ENCODE assay signal across 16 cellular contexts in genomic region chr3:71372369-71372768, GRCh38.
DNase-seq lines count a peak whose midpoint lies in the region; ATAC-seq and TF ChIP-seq lines count a peak whose summit lies in the region.
"Had no signal": no experiment of that assay in that cellular context is flagged by ENCODE, and none has a peak within 500 bp of the region (broad histone marks: within the 10 kb centered on the region; RNA-seq: fewer than 3 reads in every experiment).

No MANE protein-coding gene starts in this region.

- peak overlapping the region; percentile 20; the same call in 1 of the 2 replicates for H3K4me2 ChIP-seq in OCI-LY1 (ENCODE audit: low read length)
- H3K4me2 ChIP-seq: PC-9 had no signal

- CTCF ChIA-PET in activated CD4-positive, alpha-beta T cell treated with anti-CD3 and anti-CD28 coated beads for 36 hours (lab: Charles Lee): interaction anchor here (0.9 to 1.6 kb wide), 4 partner anchors 8 to 25 kb away, joined by 3 to 8 read pairs (median 6); no protein-coding TSS in a partner anchor
- CTCF ChIA-PET in MCF 10A (lab: Yijun Ruan, JAX): interaction anchor here (0.6 to 1.2 kb wide), 3 partner anchors 26 to 308 kb away, joined by 3 read pairs; no protein-coding TSS in a partner anchor

- no peaks in the 10 kb centered on the region for H3F3A ChIP-seq in OCI-LY1 (ENCODE audit: insufficient read depth, low read length)

- H3K27me3 Mint-ChIP-seq in activated CD4-positive, alpha-beta T cell treated with anti-CD3 and anti-CD28 coated beads for 36 hours: no peaks in the 10 kb centered on the region
- H3K27me3 Mint-ChIP-seq in activated CD4-positive, alpha-beta T cell treated with anti-CD3 and anti-CD28 coated beads, Interleukin-2, amount 10 ng/mL, durations not matched to agents 24 days and 14 days: peaks cover 34% of the 10 kb centered on the region
- H3K27me3 Mint-ChIP-seq in endodermal cell (ENCODE audit: insufficient read depth) (no peaks in the 10 kb centered on the region), osteocyte (ENCODE audit: unreplicated experiment) (no peaks in the 10 kb centered on the region), MCF 10A (ENCODE audit: insufficient read depth, unreplicated experiment) (no peaks in the 10 kb centered on the region)

- H3K9me3 ChIP-seq in OCI-LY1 (ENCODE audit: low read length): no peaks in the 10 kb centered on the region
- H3K9me3 ChIP-seq in endodermal cell (ENCODE audit: control insufficient read depth, low read length): no peaks in the 10 kb centered on the region

- ATAC-seq in activated CD4-positive, alpha-beta T cell treated with anti-CD3 and anti-CD28 coated beads for 36 hours: peak; percentile 40

- no peak for TF ChIP-seq CTCF in OCI-LY1 (IDR thresholded peaks at IDR 0.05; ENCODE audit: low read length)
- TF ChIP-seq CTCF in endodermal cell (conservative IDR thresholded peaks at IDR 0.05): peak; percentile 10
- TF ChIP-seq CTCF in osteocyte (IDR thresholded peaks at IDR 0.05): no peak
- TF ChIP-seq CTCF in MCF 10A (IDR thresholded peaks at IDR 0.05; ENCODE audit: unreplicated experiment): no peak

- no TSS peak for BruUV-seq in MCF 10A (replicated peaks; lab: Mats Ljungman, UMichigan)

- H4K20me1 ChIP-seq in OCI-LY1 (ENCODE audit: insufficient read depth, low read length): no peaks in the 10 kb centered on the region

- POLR2A ChIA-PET in activated CD4-positive, alpha-beta T cell treated with anti-CD3 and anti-CD28 coated beads for 36 hours (lab: Charles Lee): interaction anchor here (0.6 to 1.0 kb wide), 4 partner anchors 17 to 125 kb away, joined by 3 to 5 read pairs (median 3); no protein-coding TSS in a partner anchor
- POLR2A ChIA-PET in MCF 10A (lab: Yijun Ruan, JAX): no interaction called here

- no peaks in the 10 kb centered on the region for H3K9me2 ChIP-seq in OCI-LY1 (ENCODE audit: low read depth, low read length)

- no peak for DNase-seq in activated CD4-positive, alpha-beta T cell treated with anti-CD3 and anti-CD28 coated beads for 36 hours
- DNase-seq in activated CD4-positive, alpha-beta T cell treated with anti-CD3 and anti-CD28 coated beads, Interleukin-2, amount 10 ng/mL, durations not matched to agents 24 days and 14 days: no peak
- no peak for DNase-seq in endodermal cell
- no peak for DNase-seq in osteocyte (ENCODE audit: extremely low spot score, unreplicated experiment)
- DNase-seq in DMS53 treated with DMSO at 0.1 percent for 48 hours (lab: John Stamatoyannopoulos, UW; ENCODE audit: unreplicated experiment): no peak
- DNase-seq in MCF 10A (ENCODE audit: unreplicated experiment): no peak
- DNase-seq in nucleus accumbens (lab: John Stamatoyannopoulos, UW): no peak
- DNase-seq: C1 segment of cervical spinal cord, DND-41, head of caudate nucleus, MM.1S, NCI-H1694 treated with DMSO at 0.1 percent for 48 hours, NCI-H510A treated with DMSO at 0.1 percent for 48 hours, PC-9, trophoblast cell had no signal

- peak overlapping the region; percentile 38 for H3K27ac ChIP-seq in OCI-LY1 (ENCODE audit: low read depth, low read length, poor library complexity, severe bottlenecking)
- H3K27ac ChIP-seq in endodermal cell (ENCODE audit: low read depth, low read length): no peak overlapping the region
- H3K27ac ChIP-seq: PC-9 had no signal

- no peaks in the 10 kb centered on the region for H3K9me3 Mint-ChIP-seq in activated CD4-positive, alpha-beta T cell treated with anti-CD3 and anti-CD28 coated beads for 36 hours (ENCODE audit: low read depth)
- no peaks in the 10 kb centered on the region for H3K9me3 Mint-ChIP-seq in activated CD4-positive, alpha-beta T cell treated with anti-CD3 and anti-CD28 coated beads, Interleukin-2, amount 10 ng/mL, durations not matched to agents 24 days and 14 days
- no peaks in the 10 kb centered on the region for H3K9me3 Mint-ChIP-seq in endodermal cell
- H3K9me3 Mint-ChIP-seq in osteocyte (ENCODE audit: unreplicated experiment): no peaks in the 10 kb centered on the region
- no peaks in the 10 kb centered on the region for H3K9me3 Mint-ChIP-seq in MCF 10A (ENCODE audit: unreplicated experiment)

- intact Hi-C loops in activated CD4-positive, alpha-beta T cell treated with anti-CD3 and anti-CD28 coated beads for 36 hours (cut with DNase I, micrococcal nuclease): no loop called here
- intact Hi-C loops in activated CD4-positive, alpha-beta T cell treated with anti-CD3 and anti-CD28 coated beads, Interleukin-2, amount 10 ng/mL, durations not matched to agents 24 days and 14 days (cut with micrococcal nuclease): no loop called here
- intact Hi-C loops in MCF 10A (cut with micrococcal nuclease): no loop called here

- no peak overlapping the region for H3K9ac ChIP-seq in OCI-LY1 (ENCODE audit: low read length)
- no peak overlapping the region for H3K9ac ChIP-seq in endodermal cell (ENCODE audit: extremely low read depth, low read length, poor library complexity, severe bottlenecking)

- H3K4me3 Mint-ChIP-seq in activated CD4-positive, alpha-beta T cell treated with anti-CD3 and anti-CD28 coated beads for 36 hours: peak overlapping the region; percentile 26
- no peak overlapping the region for H3K4me3 Mint-ChIP-seq in activated CD4-positive, alpha-beta T cell treated with anti-CD3 and anti-CD28 coated beads, Interleukin-2, amount 10 ng/mL, durations not matched to agents 24 days and 14 days
- H3K4me3 Mint-ChIP-seq in endodermal cell (no peak overlapping the region), osteocyte (ENCODE audit: unreplicated experiment) (no peak overlapping the region), MCF 10A (ENCODE audit: unreplicated experiment) (no peak overlapping the region)

- no peaks in the 10 kb centered on the region for H3K27me3 ChIP-seq in OCI-LY1 (ENCODE audit: insufficient read depth, low read length)
- no peaks in the 10 kb centered on the region for H3K27me3 ChIP-seq in endodermal cell (ENCODE audit: control insufficient read depth, insufficient read depth, low read length, poor library complexity, severe bottlenecking)

- H3K27ac Mint-ChIP-seq in activated CD4-positive, alpha-beta T cell treated with anti-CD3 and anti-CD28 coated beads for 36 hours: peak overlapping the region; percentile 33
- H3K27ac Mint-ChIP-seq in activated CD4-positive, alpha-beta T cell treated with anti-CD3 and anti-CD28 coated beads, Interleukin-2, amount 10 ng/mL, durations not matched to agents 24 days and 14 days: no peak overlapping the region
- no peak overlapping the region for H3K27ac Mint-ChIP-seq in endodermal cell
- H3K27ac Mint-ChIP-seq in osteocyte (ENCODE audit: unreplicated experiment): peak overlapping the region; percentile 41
- no peak overlapping the region for H3K27ac Mint-ChIP-seq in MCF 10A (ENCODE audit: low read depth, unreplicated experiment)

- H3K4me1 Mint-ChIP-seq in activated CD4-positive, alpha-beta T cell treated with anti-CD3 and anti-CD28 coated beads for 36 hours: peaks cover 73% of the 10 kb centered on the region
- peaks cover 10% of the 10 kb centered on the region for H3K4me1 Mint-ChIP-seq in activated CD4-positive, alpha-beta T cell treated with anti-CD3 and anti-CD28 coated beads, Interleukin-2, amount 10 ng/mL, durations not matched to agents 24 days and 14 days
- peaks cover 12% of the 10 kb centered on the region for H3K4me1 Mint-ChIP-seq in endodermal cell
- H3K4me1 Mint-ChIP-seq in osteocyte (ENCODE audit: unreplicated experiment): peaks cover 43% of the 10 kb centered on the region
- peaks cover 24% of the 10 kb centered on the region for H3K4me1 Mint-ChIP-seq in MCF 10A (ENCODE audit: insufficient read depth, unreplicated experiment)

- H3K4me3 ChIP-seq in OCI-LY1 (ENCODE audit: low read depth, low read length, poor library complexity, severe bottlenecking) (no peak overlapping the region), endodermal cell (ENCODE audit: low read length) (no peak overlapping the region)
- H3K4me3 ChIP-seq: PC-9 had no signal

- peaks cover 42% of the 10 kb centered on the region for H3K79me2 ChIP-seq in OCI-LY1 (ENCODE audit: insufficient read depth, low read length)

- H3K36me3 Mint-ChIP-seq in activated CD4-positive, alpha-beta T cell treated with anti-CD3 and anti-CD28 coated beads for 36 hours (ENCODE audit: low read depth): peaks cover 17% of the 10 kb centered on the region
- H3K36me3 Mint-ChIP-seq in activated CD4-positive, alpha-beta T cell treated with anti-CD3 and anti-CD28 coated beads, Interleukin-2, amount 10 ng/mL, durations not matched to agents 24 days and 14 days (ENCODE audit: low read depth): peaks cover 2% of the 10 kb centered on the region
- H3K36me3 Mint-ChIP-seq in endodermal cell (ENCODE audit: low read depth) (peaks cover 2% of the 10 kb centered on the region), osteocyte (ENCODE audit: unreplicated experiment) (no peaks in the 10 kb centered on the region), MCF 10A (ENCODE audit: insufficient read depth, unreplicated experiment) (peaks cover 14% of the 10 kb centered on the region)

- no peak overlapping the region for H2AFZ ChIP-seq in OCI-LY1 (ENCODE audit: low read length)
- H2AFZ ChIP-seq: PC-9 had no signal

- H3K4me1 ChIP-seq in OCI-LY1 (ENCODE audit: insufficient read depth, low read length, severe bottlenecking): peaks cover 46% of the 10 kb centered on the region
- no peaks in the 10 kb centered on the region for H3K4me1 ChIP-seq in endodermal cell (ENCODE audit: control insufficient read depth, insufficient read depth, low read length)

- no peaks in the 10 kb centered on the region for H3K36me3 ChIP-seq in OCI-LY1 (ENCODE audit: insufficient read depth, low read length)
- no peaks in the 10 kb centered on the region for H3K36me3 ChIP-seq in endodermal cell (ENCODE audit: control insufficient read depth, insufficient read depth, low read length)

- 37 to 65% methylated on average over 4 of the region's 5 CpGs for WGBS in endodermal cell (ENCODE audit: insufficient coverage in 1 of 2, insufficient read length in 1 of 2), 2 experiments

Comparison
In these comparisons a context has a peak if more than half of its experiments do, and no peak if none do; other contexts are left out.
1. H3K27ac Mint-ChIP-seq: peak in activated CD4-positive, alpha-beta T cell treated with anti-CD3 and anti-CD28 coated beads for 36 hours (single experiment) and osteocyte (single experiment); none in activated CD4-positive, alpha-beta T cell treated with anti-CD3 and anti-CD28 coated beads, Interleukin-2, amount 10 ng/mL, durations not matched to agents 24 days and 14 days (single experiment), endodermal cell (single experiment) and MCF 10A (single experiment).